Comparison of ENCODE assay signal across 28 cellular contexts in genomic region chr17:55402374-55402773, GRCh38. TPM values are rescaled to one million over a fixed set of nuclear protein-coding genes. Genes with fewer than 3 reads are reported as not detected.
DNase-seq lines count a peak whose midpoint lies in the region; ATAC-seq and TF ChIP-seq lines count a peak whose summit lies in the region.
"Had no signal": no experiment of that assay in that cellular context is flagged by ENCODE, and none has a peak within 500 bp of the region (broad histone marks: within the 10 kb centered on the region; RNA-seq: fewer than 3 reads in every experiment).

No MANE protein-coding gene starts in this region.

- H3K27ac Mint-ChIP-seq in WTC11, result 0 out of 2 replicates have a peak overlapping the region, but pooled peaks have one; percentile 19
- H3K27ac Mint-ChIP-seq: activated B cell treated with CpG ODN at 0.5 μM for 24 hours; activated naive CD8-positive, alpha-beta T cell; effector memory CD8-positive, alpha-beta T cell; neural progenitor cell had no signal

- RAD21 ChIA-PET in HCT116 (lab: Charles Lee; ENCODE audit: low non-redundant PET in 1 of 2, low total read pairs in 2 of 2, uncharacterized antibody in 2 of 2, unreplicated experiment in 2 of 2), result no interaction called here

- H3K27me3 Mint-ChIP-seq in WTC11 (ENCODE audit: low read depth), result no peaks in the 10 kb centered on the region
- H3K27me3 Mint-ChIP-seq: activated B cell treated with CpG ODN at 0.5 μM for 24 hours; activated naive CD8-positive, alpha-beta T cell; effector memory CD8-positive, alpha-beta T cell had no signal

- POLR2A ChIA-PET in HCT116 (lab: Charles Lee), result no interaction called here
- POLR2A ChIA-PET in WTC11 (lab: Charles Lee), result no interaction called here

- H2AFZ ChIP-seq in HCT116 (ENCODE audit: low read depth, low read length, poor library complexity, severe bottlenecking), result no peak overlapping the region
- H2AFZ ChIP-seq: neural progenitor cell had no signal

- ATAC-seq in HCT116, result no peak
- no peak for ATAC-seq in WTC11
- no peak for ATAC-seq in GM21390 (IDR thresholded peaks at IDR 0.05; ENCODE audit: unreplicated experiment)
- ATAC-seq: effector memory CD8-positive, alpha-beta T cell; lower lobe of right lung; Right ventricle myocardium inferior; sciatic nerve; stimulated activated naive CD8-positive, alpha-beta T cell treated with anti-CD3 and anti-CD28 coated beads, Interleukin-15, Interleukin-2, amounts not matched to agents 100 U/mL and 50 U/mL, for 24 hours had no signal

- BruUV-seq in HCT116 (replicated peaks; lab: Mats Ljungman, UMichigan), result no TSS peak

- H3K9ac ChIP-seq in HCT116 (ENCODE audit: low read length), result no peak overlapping the region
- H3K9ac ChIP-seq: BLaER1 treated with 17β-estradiol and CSF1 and Interleukin-3, amounts not matched to agents 10 nM and 100 nM; neural progenitor cell had no signal

- peaks cover 5% of the 10 kb centered on the region; the same call in 1 of the 2 replicates for H3K9me3 Mint-ChIP-seq in WTC11
- H3K9me3 Mint-ChIP-seq: activated B cell treated with CpG ODN at 0.5 μM for 24 hours; effector memory CD8-positive, alpha-beta T cell; neural progenitor cell had no signal

- TF ChIP-seq CTCF in 22Rv1 (IDR thresholded peaks at IDR 0.05), result no peak
- TF ChIP-seq CTCF in HCT116 (IDR thresholded peaks at IDR 0.05 in 2 of 3, conservative IDR thresholded peaks at IDR 0.05 in 1 of 3; ENCODE audit: borderline replicate concordance in 1 of 3, insufficient read depth in 1 of 3, low read depth in 2 of 3, low read length in 2 of 3), result no peak
- no peak for TF ChIP-seq CTCF in WTC11 (IDR thresholded peaks at IDR 0.05)
- TF ChIP-seq CTCF in fibroblast of mammary gland (conservative IDR thresholded peaks at IDR 0.05; ENCODE audit: control insufficient read depth, insufficient read depth, low read depth, low read length), result no peak
- no peak for TF ChIP-seq CTCF in dorsolateral prefrontal cortex (IDR thresholded peaks at IDR 0.05 in 54 of 56, conservative IDR thresholded peaks at IDR 0.05 in 2 of 56; ENCODE audit: low read depth in 1 of 56, partially characterized antibody in 56 of 56)

- H3K36me3 Mint-ChIP-seq in WTC11, result peaks cover 51% of the 10 kb centered on the region

- TF ChIP-seq RAD21 in HCT116 (IDR thresholded peaks at IDR 0.05; ENCODE audit: low read depth), result no peak

- peaks cover 0 to 4% of the 10 kb centered on the region in 2 experiments; a peak in 2 of 4 replicates for H3K36me3 ChIP-seq in HCT116 (ENCODE audit: control insufficient read depth in 1 of 2, insufficient read depth in 2 of 2, low read length in 2 of 2)

- H3K4me3 Mint-ChIP-seq in WTC11, result no peak overlapping the region
- H3K4me3 Mint-ChIP-seq: activated B cell treated with CpG ODN at 0.5 μM for 24 hours; activated naive CD8-positive, alpha-beta T cell; effector memory CD8-positive, alpha-beta T cell; neural progenitor cell had no signal

- H3K9me3 ChIP-seq in HCT116 (ENCODE audit: control insufficient read depth in 1 of 2, insufficient read depth in 1 of 2, low read depth in 1 of 2, low read length in 2 of 2), result no peaks in the 10 kb centered on the region
- H3K9me3 ChIP-seq: BLaER1 treated with 17β-estradiol and CSF1 and Interleukin-3, amounts not matched to agents 10 nM and 100 nM; Caco-2; esophagus muscularis mucosa; lower lobe of right lung; vagina had no signal

- H3K9me2 ChIP-seq in HCT116 (ENCODE audit: insufficient read depth), result no peaks in the 10 kb centered on the region

- H3K27ac ChIP-seq in 22Rv1 (peak overlapping the region; percentile 38), HCT116 (ENCODE audit: low read depth, low read length) (no peak overlapping the region), dorsolateral prefrontal cortex (no peak overlapping the region)
- H3K27ac ChIP-seq: BLaER1 treated with 17β-estradiol and CSF1 and Interleukin-3, amounts not matched to agents 10 nM and 100 nM; esophagus muscularis mucosa; lower lobe of right lung; neural progenitor cell; vagina had no signal

- no peaks in the 10 kb centered on the region for H4K20me1 ChIP-seq in HCT116 (ENCODE audit: insufficient read depth)
- H4K20me1 ChIP-seq: BLaER1 treated with 17β-estradiol and CSF1 and Interleukin-3, amounts not matched to agents 10 nM and 100 nM had no signal

- intact Hi-C loops in HCT116 (cut with micrococcal nuclease) (no loop called here), dorsolateral prefrontal cortex (cut with DNase I) (no loop called here)

- H3K4me3 ChIP-seq in HCT116 (replicated peaks in 1 of 2; ENCODE audit: low read depth in 1 of 2, low read length in 2 of 2), result no peak overlapping the region
- H3K4me3 ChIP-seq in fibroblast of mammary gland (ENCODE audit: control insufficient read depth, low read depth, low read length), result no peak overlapping the region
- no peak overlapping the region for H3K4me3 ChIP-seq in dorsolateral prefrontal cortex
- H3K4me3 ChIP-seq: BLaER1 treated with 17β-estradiol and CSF1 and Interleukin-3, amounts not matched to agents 10 nM and 100 nM; esophagus muscularis mucosa; lower lobe of right lung; neural progenitor cell; vagina had no signal

- H3K27me3 ChIP-seq in HCT116 (ENCODE audit: insufficient read depth, low read length) (no peaks in the 10 kb centered on the region), dorsolateral prefrontal cortex (no peaks in the 10 kb centered on the region)
- H3K27me3 ChIP-seq: BLaER1 treated with 17β-estradiol and CSF1 and Interleukin-3, amounts not matched to agents 10 nM and 100 nM; esophagus muscularis mucosa; neural progenitor cell; vagina had no signal

- no peak overlapping the region for H3K4me2 ChIP-seq in HCT116 (ENCODE audit: low read length)
- H3K4me2 ChIP-seq: BLaER1 treated with 17β-estradiol and CSF1 and Interleukin-3, amounts not matched to agents 10 nM and 100 nM; neural progenitor cell had no signal

- no peaks in the 10 kb centered on the region for H3K4me1 Mint-ChIP-seq in WTC11
- H3K4me1 Mint-ChIP-seq: neural progenitor cell had no signal

- no peaks in the 10 kb centered on the region for H3K79me2 ChIP-seq in HCT116 (ENCODE audit: insufficient read depth, low read length)

- 0 out of 4 replicates have a peak, but pooled peaks cover 0 to 3% of the 10 kb centered on the region in 2 experiments for H3K4me1 ChIP-seq in HCT116 (ENCODE audit: control insufficient read depth in 1 of 2, insufficient read depth in 2 of 2, low read length in 2 of 2)
- H3K4me1 ChIP-seq: lower lobe of right lung, neural progenitor cell, vagina had no signal

- CTCF ChIA-PET in HCT116 (lab: Charles Lee) (no interaction called here), WTC11 (lab: Charles Lee) (no interaction called here)

- no peak for TF ChIP-seq POLR2A in HCT116 (IDR thresholded peaks at IDR 0.05; ENCODE audit: borderline replicate concordance, extremely low read depth, insufficient read depth, insufficient read length)

- peak; percentile 6 for DNase-seq in HCT116 (ENCODE audit: low read depth, low spot score)
- DNase-seq in WTC11 (ENCODE audit: low spot score), result no peak
- DNase-seq in fibroblast of mammary gland (ENCODE audit: low read depth), result peak; percentile 23
- DNase-seq in NCI-H1092 (lab: John Stamatoyannopoulos, UW), result no peak
- DNase-seq in dorsolateral prefrontal cortex, result no peak
- no peak for DNase-seq in HK-2 (ENCODE audit: unreplicated experiment)
- DNase-seq: activated B cell treated with CpG ODN at 0.5 μM for 24 hours; activated CD8-positive, alpha-beta memory T cell treated with anti-CD3 and anti-CD28 coated beads, Interleukin-2, amount 50 U/mL, for 48 hours; Caco-2; DND-41; effector memory CD8-positive, alpha-beta T cell; lower lobe of right lung; NCI-H2029; NCI-H345; NCI-H774; posterior cingulate gyrus; stimulated activated naive CD8-positive, alpha-beta T cell treated with anti-CD3 and anti-CD28 coated beads, Interleukin-15, Interleukin-2, amounts not matched to agents 100 U/mL and 50 U/mL, for 24 hours; SW 1271; T1000 had no signal

TF ChIP-seq in HCT116, 20 proteins besides CTCF, POLR2A, EP300 and RAD21:
- TF ChIP-seq SP1 (IDR thresholded peaks at IDR 0.05; ENCODE audit: low read depth), result no peak
- TF ChIP-seq FOSL1 (IDR thresholded peaks at IDR 0.05; ENCODE audit: low read depth), result peak; percentile 19; the same call in 1 of the 2 replicates
- TF ChIP-seq JUND (IDR thresholded peaks at IDR 0.05), result no peak
TF ChIP-seq in HCT116: peak in this region for 1.

TF ChIP-seq in WTC11, 78 proteins besides CTCF, POLR2A, EP300 and RAD21 (continues in another document):
- TF ChIP-seq ATF1 (CRISPR knock-in tag; IDR thresholded peaks at IDR 0.05) (no peak), ZMAT4 (CRISPR knock-in tag; IDR thresholded peaks at IDR 0.05) (no peak), PREB (CRISPR knock-in tag; IDR thresholded peaks at IDR 0.05; ENCODE audit: borderline replicate concordance) (no peak)

RNA-seq across cellular contexts. Expression of gene MMD, which starts 19.3 kb away (rescaled TPM):
- 21.3 TPM for total RNA-seq in HCT116 (2021; ENCODE audit: unreplicated experiment)
- 9.4 and 9.7 TPM in 2 replicates for polyA plus RNA-seq in HCT116 (2012)
- total RNA-seq in WTC11 (2021), result 37.2 to 42.8 TPM (median 40.8 TPM) in 3 replicates
- 10 to 100 TPM; 29.5 to 73.9 (median 45.2) TPM for total RNA-seq in dorsolateral prefrontal cortex

Comparison
In these comparisons a context has a peak if more than half of its experiments do, and no peak if none do; other contexts are left out.
1. DNase-seq: peak in HCT116 (single experiment) and fibroblast of mammary gland (single experiment); none in WTC11 (single experiment), NCI-H1092 (single experiment), dorsolateral prefrontal cortex (0 of 10) and HK-2 (single experiment).